In genomic region chr9:86639899-86640379, GRCh38 we compare ENCODE assay signal across 16 cellular contexts.
DNase-seq lines count a peak whose midpoint lies in the region; ATAC-seq and TF ChIP-seq lines count a peak whose summit lies in the region.
"Had no signal": no experiment of that assay in that cellular context is flagged by ENCODE, and none has a peak within 500 bp of the region (broad histone marks: within the 10 kb centered on the region; RNA-seq: fewer than 3 reads in every experiment).

No MANE protein-coding gene starts in this region.

- in situ Hi-C loops in mammary epithelial cell (cut with MboI; ENCODE audit: low sequenced_read_pairs in 2 of 2): loop anchor here (10.0 to 25.0 kb wide), 3 partner anchors 65 to 685 kb away; partner anchors contain the start of gene GAS1 (in 2 of the 2)

- H3K9ac ChIP-seq in mammary epithelial cell (ENCODE audit: insufficient read depth, low read length): no peak overlapping the region

- H3K27me3 ChIP-seq in mammary epithelial cell (ENCODE audit: insufficient read depth, low read length) (no peaks in the 10 kb centered on the region), breast epithelium (peaks cover 0 to 4% of the 10 kb centered on the region in 2 donors), psoas muscle (ENCODE audit: insufficient read depth in 3 of 3, low read length in 2 of 3) (peaks cover 0 to 3% (median 0%) of the 10 kb centered on the region in 3 donors)
- H3K27me3 ChIP-seq: esophagus muscularis mucosa, vagina had no signal

- no peak for DNase-seq in mammary epithelial cell
- no peak for DNase-seq in breast epithelium (ENCODE audit: low spot score in 2 of 2)
- DNase-seq in left kidney (ENCODE audit: low read depth, low spot score): peak; percentile 80
- no peak for DNase-seq in Kasumi-1 (lab: John Stamatoyannopoulos, UW)
- DNase-seq in psoas muscle: no peak
- no peak for DNase-seq in NCI-H226
- DNase-seq: activated CD4-positive, alpha-beta T cell treated with anti-CD3 and anti-CD28 coated beads, Interleukin-2, amount 50 U/mL, for 48 hours; activated effector memory CD4-positive, alpha-beta T cell treated with Interleukin-2 at 50 U/mL for 16 hours; central memory CD4-positive, alpha-beta T cell; immature natural killer cell; NCI-H1694; stimulated activated CD4-positive, alpha-beta T cell treated with anti-CD3 and anti-CD28 coated beads, Interleukin-15, amount 100 ng/mL, for 24 hours had no signal

- no peaks in the 10 kb centered on the region for H4K20me1 ChIP-seq in mammary epithelial cell (ENCODE audit: insufficient read depth, low read length)

- H3K27ac ChIP-seq in mammary epithelial cell (ENCODE audit: insufficient read depth, low read depth, low read length): no peak overlapping the region
- H3K27ac ChIP-seq in breast epithelium: no peak overlapping the region
- peak overlapping the region; percentile 39 for H3K27ac ChIP-seq in VCaP
- no peak overlapping the region for H3K27ac ChIP-seq in psoas muscle
- H3K27ac ChIP-seq: esophagus muscularis mucosa, vagina had no signal

- H3K36me3 ChIP-seq in mammary epithelial cell (ENCODE audit: insufficient read depth, low read length): no peaks in the 10 kb centered on the region
- H3K36me3 ChIP-seq in breast epithelium: no peaks in the 10 kb centered on the region
- H3K36me3 ChIP-seq in psoas muscle (ENCODE audit: insufficient read depth in 1 of 2, low read depth in 1 of 2): no peaks in the 10 kb centered on the region
- H3K36me3 ChIP-seq: esophagus muscularis mucosa, vagina had no signal

- no TSS peak for BruUV-seq in mammary epithelial cell (replicated peaks; lab: Mats Ljungman, UMichigan)

- dilution Hi-C loops in mammary epithelial cell (cut with HindIII; ENCODE audit: low sequenced_read_pairs): no loop called here

- CTCF ChIA-PET in mammary epithelial cell (lab: Charles Lee; ENCODE audit: low non-redundant PET): no interaction called here

- ATAC-seq in psoas muscle (no peak), HG02884 (IDR thresholded peaks at IDR 0.05; ENCODE audit: unreplicated experiment) (no peak)

- no peak for TF ChIP-seq POLR2A in breast epithelium (IDR thresholded peaks at IDR 0.05)

- peak; percentile 2 to 22 for TF ChIP-seq CTCF in mammary epithelial cell (conservative IDR thresholded peaks at IDR 0.05 in 1 of 2, IDR thresholded peaks at IDR 0.05 in 1 of 2; ENCODE audit: extremely low read depth in 1 of 2, insufficient read depth in 1 of 2, low read depth in 1 of 2, low read length in 2 of 2)
- TF ChIP-seq CTCF in breast epithelium (IDR thresholded peaks at IDR 0.05): no peak
- TF ChIP-seq CTCF in VCaP (conservative IDR thresholded peaks at IDR 0.05): peak; percentile 54; the same call in 1 of the 2 replicates
- no peak for TF ChIP-seq CTCF in psoas muscle (IDR thresholded peaks at IDR 0.05)

- WGBS in mammary epithelial cell (ENCODE audit: low coverage, missing lambda C conversion rate): 91% methylated on average over 5 of the region's 5 CpGs
- WGBS in psoas muscle, 3 donors: 90 to 97% (median 94%) methylated on average over 5 of the region's 5 CpGs

- no peaks in the 10 kb centered on the region for H3K79me2 ChIP-seq in mammary epithelial cell (ENCODE audit: insufficient read depth, low read length)

- no peak overlapping the region for H2AFZ ChIP-seq in mammary epithelial cell (ENCODE audit: low read depth, low read length)

- no peaks in the 10 kb centered on the region for H3K9me3 ChIP-seq in mammary epithelial cell (replicated peaks; ENCODE audit: insufficient read depth, low read length)
- H3K9me3 ChIP-seq in breast epithelium: no peaks in the 10 kb centered on the region
- H3K9me3 ChIP-seq in psoas muscle: no peaks in the 10 kb centered on the region
- H3K9me3 ChIP-seq: esophagus muscularis mucosa, vagina had no signal

- H3K4me2 ChIP-seq in mammary epithelial cell (ENCODE audit: insufficient read depth, low read depth, low read length): no peak overlapping the region

- no peaks in the 10 kb centered on the region for H3K4me1 ChIP-seq in mammary epithelial cell (ENCODE audit: insufficient read depth, low read length)
- no peaks in the 10 kb centered on the region for H3K4me1 ChIP-seq in breast epithelium
- no peaks in the 10 kb centered on the region for H3K4me1 ChIP-seq in psoas muscle
- H3K4me1 ChIP-seq: vagina had no signal

- H3K4me3 ChIP-seq in mammary epithelial cell (replicated peaks in 1 of 3; ENCODE audit: insufficient read depth in 1 of 3, low read depth in 2 of 3, low read length in 3 of 3) (no peak overlapping the region), breast epithelium (no peak overlapping the region), psoas muscle (no peak overlapping the region)
- H3K4me3 ChIP-seq: esophagus muscularis mucosa, vagina had no signal

- intact Hi-C loops in mammary epithelial cell (cut with micrococcal nuclease) (loop anchor here (2.0 to 10.0 kb wide), 3 partner anchors 65 to 215 kb away; no protein-coding TSS in a partner anchor), breast epithelium (cut with DNase I; ENCODE audit: low total_unique reads) (no loop called here), psoas muscle (cut with DNase I) (no loop called here)

Comparison
In these comparisons a context has a peak if more than half of its experiments do, and no peak if none do; other contexts are left out.
1. CTCF ChIP-seq: peak in mammary epithelial cell (2 of 2) and VCaP (single experiment); none in breast epithelium (0 of 3) and psoas muscle (single experiment).